In the genomic region with DNA sequence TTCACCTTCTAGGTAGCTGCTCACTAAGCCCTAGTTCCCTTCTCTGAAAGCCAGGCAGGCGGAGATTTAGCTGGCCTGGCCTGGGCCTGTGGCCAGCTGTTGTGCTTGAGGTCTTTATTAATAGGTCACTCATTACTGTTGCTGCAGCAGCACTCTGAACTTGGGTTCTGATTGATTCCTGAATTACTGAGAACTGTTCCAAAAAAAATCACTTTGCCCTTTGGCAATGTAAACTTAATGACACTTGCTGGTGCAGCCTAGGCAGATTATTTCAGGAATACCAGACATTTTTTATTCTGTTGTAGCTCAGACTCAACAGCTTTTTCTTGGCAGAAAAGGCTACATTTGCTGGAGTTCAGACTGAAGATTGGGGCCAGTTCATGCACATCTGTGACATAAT, we compare ENCODE assay signal across 13 cellular contexts. TPM values are rescaled to one million over a fixed set of nuclear protein-coding genes. Genes with fewer than 3 reads are reported as not detected.
DNase-seq lines count a peak whose midpoint lies in the region; ATAC-seq and TF ChIP-seq lines count a peak whose summit lies in the region.
"Had no signal": no experiment of that assay in that cellular context is flagged by ENCODE, and none has a peak within 500 bp of the region (broad histone marks: within the 10 kb centered on the region; RNA-seq: fewer than 3 reads in every experiment).

No MANE protein-coding gene starts in this region.

- peaks cover 11% of the 10 kb centered on the region for H3K36me3 Mint-ChIP-seq in mesothelial cell of epicardium
- H3K36me3 Mint-ChIP-seq: naive B cell had no signal

- no peaks in the 10 kb centered on the region for H4K20me1 ChIP-seq in osteoblast (ENCODE audit: insufficient read depth, low read length)

- H3K4me1 Mint-ChIP-seq in mesothelial cell of epicardium, result peaks cover 29% of the 10 kb centered on the region

- peak; percentile 92 for DNase-seq in ACHN
- peak; percentile 8 for DNase-seq in fibroblast of the conjunctiva (ENCODE audit: low read depth)
- DNase-seq in mesothelial cell of epicardium (ENCODE audit: low spot score in 2 of 2, unreplicated experiment in 2 of 2), result no peak
- DNase-seq in NCI-H1694 (lab: John Stamatoyannopoulos, UW), result no peak
- no peak for DNase-seq in osteoblast (ENCODE audit: insufficient read length, low spot score, missing footprints)
- DNase-seq in NCI-H69 (lab: John Stamatoyannopoulos, UW), result no peak
- DNase-seq: activated T-cell treated with anti-CD3 and anti-CD28 coated beads for 4 hours, hippocampal formation, naive B cell, uterus had no signal

- peaks cover 19% of the 10 kb centered on the region for H3K27me3 Mint-ChIP-seq in mesothelial cell of epicardium (ENCODE audit: low read depth)

- ATAC-seq in HG03432 (IDR thresholded peaks at IDR 0.05; ENCODE audit: unreplicated experiment) (peak; percentile 36), HG03196 (IDR thresholded peaks at IDR 0.05; ENCODE audit: unreplicated experiment) (no peak)

- no peak overlapping the region for H3K27ac ChIP-seq in osteoblast (ENCODE audit: low read depth, low read length)
- H3K27ac ChIP-seq: uterus, VCaP had no signal

- H3K27ac Mint-ChIP-seq in mesothelial cell of epicardium, result no peak overlapping the region
- H3K27ac Mint-ChIP-seq: naive B cell had no signal

- H2AFZ ChIP-seq in osteoblast (ENCODE audit: low read length), result no peak overlapping the region

- H3K27me3 ChIP-seq in osteoblast (ENCODE audit: insufficient read depth, low read length), result peaks cover 2% of the 10 kb centered on the region
- H3K27me3 ChIP-seq: uterus had no signal

- TF ChIP-seq CTCF in mesothelial cell of epicardium (IDR thresholded peaks at IDR 0.05; ENCODE audit: unreplicated experiment) (no peak), osteoblast (IDR thresholded peaks at IDR 0.05; ENCODE audit: extremely low read depth, low read depth, low read length) (no peak)

- peaks cover 8% of the 10 kb centered on the region for H3K79me2 ChIP-seq in osteoblast (ENCODE audit: insufficient read depth, low read length)

- H3K9me3 Mint-ChIP-seq in mesothelial cell of epicardium, result no peaks in the 10 kb centered on the region
- H3K9me3 Mint-ChIP-seq: naive B cell had no signal

- H3K4me2 ChIP-seq in osteoblast (ENCODE audit: insufficient read depth, low read length), result no peak overlapping the region

- H3K36me3 ChIP-seq in osteoblast (ENCODE audit: insufficient read depth, low read length), result peaks cover 4% of the 10 kb centered on the region
- H3K36me3 ChIP-seq: uterus had no signal

- peaks cover 16% of the 10 kb centered on the region for H3K4me1 ChIP-seq in osteoblast (ENCODE audit: insufficient read depth, low read length)
- H3K4me1 ChIP-seq: uterus had no signal

- H3K4me3 ChIP-seq in osteoblast (ENCODE audit: insufficient read depth, low read length), result no peak overlapping the region
- H3K4me3 ChIP-seq: uterus had no signal

- no peaks in the 10 kb centered on the region for H3K9me3 ChIP-seq in osteoblast (ENCODE audit: low read depth, low read length)
- H3K9me3 ChIP-seq: uterus had no signal

- in situ Hi-C loops in ACHN (cut with HindIII; ENCODE audit: low pct_ligation_motif_present, low pct_unique_long_range_greater_than_20kb, low sequenced_read_pairs), result no loop called here

- H3K4me3 Mint-ChIP-seq in mesothelial cell of epicardium, result peak overlapping the region; percentile 43
- H3K4me3 Mint-ChIP-seq: naive B cell had no signal

RNA-seq across cellular contexts. Expression of a gene that starts 2.7 kb away (rescaled TPM):
- 45.5 to 47.8 TPM (median 47.3 TPM) in 3 replicates for total RNA-seq in mesothelial cell of epicardium
- 40.2 and 44.2 TPM in 2 replicates for total RNA-seq in osteoblast

Comparison
In these comparisons a context has a peak if more than half of its experiments do, and no peak if none do; other contexts are left out.
1. DNase-seq: peak in ACHN (single experiment) and fibroblast of the conjunctiva (single experiment); none in mesothelial cell of epicardium (0 of 2), NCI-H1694 (single experiment), osteoblast (single experiment) and NCI-H69 (single experiment).